Comparison of ENCODE assay signal across 35 cellular contexts in genomic region chr2:226174390-226174789, GRCh38.
"Had no signal": no experiment of that assay in that cellular context is flagged by ENCODE, and none has a peak within 500 bp of the region (broad histone marks: within the 10 kb centered on the region; RNA-seq: fewer than 3 reads in every experiment).

No MANE protein-coding gene starts in this region.

- H3K9me3 ChIP-seq: body of pancreas had no signal

- H3K36me3 Mint-ChIP-seq: activated CD4-positive, alpha-beta memory T cell treated with anti-CD3 and anti-CD28 coated beads for 36 hours; activated naive CD8-positive, alpha-beta T cell treated with anti-CD3 and anti-CD28 coated beads for 36 hours had no signal

- H3K4me3 Mint-ChIP-seq: activated B cell treated with CpG ODN at 0.5 μM for 24 hours; activated CD4-positive, alpha-beta memory T cell treated with anti-CD3 and anti-CD28 coated beads for 36 hours; activated CD4-positive, alpha-beta T cell treated with anti-CD3 and anti-CD28 coated beads, Interleukin-2, amount 10 ng/mL, durations not matched to agents 24 days and 14 days; activated CD8-positive, alpha-beta T cell treated with anti-CD3 and anti-CD28 coated beads for 36 hours; activated naive CD4-positive, alpha-beta T cell treated with anti-CD3 and anti-CD28 coated beads for 36 hours; activated naive CD8-positive, alpha-beta T cell treated with anti-CD3 and anti-CD28 coated beads for 36 hours; activated T-cell treated with anti-CD3 and anti-CD28 coated beads, Interleukin-2, amount 50 U/mL, for 4 hours; activated T-cell treated with anti-CD3 and anti-CD28 coated beads, Interleukin-2, amount 50 U/mL, for 72 hours; activated T-helper 1 cell treated with anti-CD3 and anti-CD28 coated beads, Interleukin-12 subunit alpha, Interleukin-12 subunit beta, Interleukin-2, Interleukin-4 antibody, amounts not matched to agents 30 ng/mL and 10 ng/mL and 1 ng/mL, durations not matched to agents 14 hours and 24 hours and 36 hours; activated T-helper 17 cell treated with anti-CD3 and anti-CD28 coated beads, Interleukin-2, amount 50 U/mL, for 72 hours; T-helper 2 cell treated with Interferon-gamma antibody and Interleukin-4, amounts not matched to agents 5 μg/mL and 100 μg/mL, for 36 hours had no signal

- H3K4me3 ChIP-seq: adrenal gland, body of pancreas, breast epithelium had no signal

- H3K4me1 Mint-ChIP-seq: activated B cell treated with CpG ODN at 0.5 μM for 24 hours; activated CD4-positive, alpha-beta T cell treated with anti-CD3 and anti-CD28 coated beads, Interleukin-2, amount 10 ng/mL, durations not matched to agents 24 days and 14 days; activated naive CD8-positive, alpha-beta T cell treated with anti-CD3 and anti-CD28 coated beads for 36 hours; activated T-helper 17 cell treated with anti-CD3 and anti-CD28 coated beads, Interleukin-2, amount 50 U/mL, for 72 hours had no signal

- H3K9me3 Mint-ChIP-seq: activated CD4-positive, alpha-beta T cell treated with anti-CD3 and anti-CD28 coated beads, Interleukin-2, amount 10 ng/mL, durations not matched to agents 24 days and 14 days had no signal

- H3K27ac Mint-ChIP-seq: activated B cell treated with CpG ODN at 0.5 μM for 24 hours; activated CD4-positive, alpha-beta memory T cell treated with anti-CD3 and anti-CD28 coated beads for 36 hours; activated CD4-positive, alpha-beta T cell treated with anti-CD3 and anti-CD28 coated beads, Interleukin-2, amount 10 ng/mL, durations not matched to agents 24 days and 14 days; activated CD8-positive, alpha-beta T cell treated with anti-CD3 and anti-CD28 coated beads for 36 hours; activated naive CD4-positive, alpha-beta T cell treated with anti-CD3 and anti-CD28 coated beads for 36 hours; activated naive CD4-positive, alpha-beta T cell treated with anti-CD3 and anti-CD28 coated beads, Interleukin-2, amount 50 U/mL, for 72 hours; activated naive CD8-positive, alpha-beta T cell treated with anti-CD3 and anti-CD28 coated beads for 36 hours; activated T-cell treated with anti-CD3 and anti-CD28 coated beads, Interleukin-2, amount 50 U/mL, for 72 hours; activated T-helper 1 cell treated with anti-CD3 and anti-CD28 coated beads, Interleukin-12 subunit alpha, Interleukin-12 subunit beta, Interleukin-2, Interleukin-4 antibody, amounts not matched to agents 30 ng/mL and 10 ng/mL and 1 ng/mL, durations not matched to agents 14 hours and 24 hours and 36 hours; activated T-helper 17 cell treated with anti-CD3 and anti-CD28 coated beads, Interleukin-2, amount 50 U/mL, for 72 hours; T-helper 2 cell treated with Interferon-gamma antibody and Interleukin-4, amounts not matched to agents 5 μg/mL and 100 μg/mL, for 36 hours had no signal

- H3K4me1 ChIP-seq: adrenal gland, body of pancreas, breast epithelium had no signal

- H3K27me3 ChIP-seq: adrenal gland, body of pancreas, brain microvascular endothelial cell, breast epithelium had no signal

- FAIRE-seq: astrocyte, TTC549 had no signal

- H3K27me3 Mint-ChIP-seq: activated CD4-positive, alpha-beta T cell treated with anti-CD3 and anti-CD28 coated beads, Interleukin-2, amount 10 ng/mL, durations not matched to agents 24 days and 14 days had no signal

- H3K36me3 ChIP-seq: adrenal gland, brain microvascular endothelial cell, breast epithelium had no signal

- H3K27ac ChIP-seq: adrenal gland, body of pancreas, brain microvascular endothelial cell, breast epithelium, VCaP had no signal

- ATAC-seq: activated CD8-positive, alpha-beta T cell treated with anti-CD3 and anti-CD28 coated beads for 36 hours; activated naive CD4-positive, alpha-beta T cell treated with anti-CD3 and anti-CD28 coated beads, Interleukin-2, amount 50 U/mL, for 72 hours; activated T-cell treated with anti-CD3 and anti-CD28 coated beads, Interleukin-2, amount 50 U/mL, for 4 hours; activated T-cell treated with anti-CD3 and anti-CD28 coated beads, Interleukin-2, amount 50 U/mL, for 72 hours; activated T-helper 17 cell treated with anti-CD3 and anti-CD28 coated beads, Interleukin-2, amount 50 U/mL, for 72 hours; body of pancreas had no signal

- DNase-seq: activated B cell treated with CpG ODN at 0.5 μM for 24 hours; activated CD4-positive, alpha-beta memory T cell treated with anti-CD3 and anti-CD28 coated beads for 36 hours; activated CD4-positive, alpha-beta T cell treated with anti-CD3 and anti-CD28 coated beads for 4 hours; activated CD4-positive, alpha-beta T cell treated with anti-CD3 and anti-CD28 coated beads, Interleukin-2, amount 10 ng/mL, durations not matched to agents 24 days and 14 days; activated CD4-positive, alpha-beta T cell treated with anti-CD3 and anti-CD28 coated beads, Interleukin-2, amount 50 U/mL, for 1 hour; activated CD4-positive, alpha-beta T cell treated with anti-CD3 and anti-CD28 coated beads, Interleukin-2, amount 50 U/mL, for 4 hours; activated CD4-positive, CD25-positive, alpha-beta regulatory T cell treated with anti-CD3 and anti-CD28 coated beads, Interleukin-2, amount 50 U/mL, for 72 hours; activated CD8-positive, alpha-beta memory T cell treated with anti-CD3 and anti-CD28 coated beads, Interleukin-2, amount 50 U/mL, for 4 hours; activated CD8-positive, alpha-beta T cell treated with anti-CD3 and anti-CD28 coated beads for 36 hours; activated effector memory CD4-positive, alpha-beta T cell treated with anti-CD3 and anti-CD28 coated beads, Interleukin-2, amount 50 U/mL, for 16 hours; activated gamma-delta T cell treated with Interleukin-2 at 50 U/mL for 16 hours; activated naive CD4-positive, alpha-beta T cell; activated naive CD4-positive, alpha-beta T cell treated with anti-CD3 and anti-CD28 coated beads for 36 hours; activated naive CD4-positive, alpha-beta T cell treated with anti-CD3 and anti-CD28 coated beads, Interleukin-2, amount 50 U/mL, for 16 hours; activated naive CD8-positive, alpha-beta T cell treated with anti-CD3 and anti-CD28 coated beads for 36 hours; activated T-cell treated with anti-CD3 and anti-CD28 coated beads for 4 hours; activated T-cell treated with anti-CD3 and anti-CD28 coated beads, Interleukin-2, amount 50 U/mL, for 1 hour; activated T-cell treated with anti-CD3 and anti-CD28 coated beads, Interleukin-2, amount 50 U/mL, for 4 hours; activated T-cell treated with anti-CD3 and anti-CD28 coated beads, Interleukin-2, amount 50 U/mL, for 72 hours; adrenal gland; amniotic stem cell; aorta; body of pancreas; brain microvascular endothelial cell; central memory CD4-positive, alpha-beta T cell; T-helper 2 cell; T-helper 9 cell had no signal
